Comparison of ENCODE assay signal across 29 cellular contexts in the genomic region with DNA sequence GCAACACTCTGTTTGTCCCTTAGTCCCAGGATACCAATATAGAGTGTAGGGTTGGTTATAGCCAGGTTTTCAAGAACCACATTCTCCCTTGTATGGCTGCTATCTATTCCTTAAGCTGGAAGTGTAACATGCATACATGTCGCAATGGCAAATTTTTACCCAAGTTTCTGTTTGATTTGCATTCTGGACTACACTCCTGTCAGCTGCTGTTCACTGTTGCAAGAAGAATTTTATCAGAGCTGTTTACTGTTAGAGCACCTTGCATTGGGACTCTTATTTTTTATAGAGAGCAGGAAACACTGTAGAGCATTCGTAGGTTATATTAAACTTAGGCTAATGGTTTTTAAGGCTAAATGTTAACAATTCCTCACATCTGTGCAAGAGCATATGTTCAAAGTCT.
"Had no signal": no experiment of that assay in that cellular context is flagged by ENCODE, and none has a peak within 500 bp of the region (broad histone marks: within the 10 kb centered on the region; RNA-seq: fewer than 3 reads in every experiment).

No MANE protein-coding gene starts in this region.

- H3K27me3 ChIP-seq: ascending aorta, breast epithelium, cardiac muscle cell, colonic mucosa, esophagus squamous epithelium, gastroesophageal sphincter, heart right ventricle had no signal

- DNase-seq: activated CD4-positive, alpha-beta memory T cell treated with anti-CD3 and anti-CD28 coated beads, Interleukin-2, amount 10 ng/mL, durations not matched to agents 7 days and 5 days; activated CD4-positive, alpha-beta T cell treated with anti-CD3 and anti-CD28 coated beads for 1 hour; activated CD4-positive, alpha-beta T cell treated with anti-CD3 and anti-CD28 coated beads for 4 hours; activated CD4-positive, alpha-beta T cell treated with anti-CD3 and anti-CD28 coated beads, Interleukin-2, amount 10 ng/mL, durations not matched to agents 7 days and 5 days; activated CD4-positive, alpha-beta T cell treated with anti-CD3 and anti-CD28 coated beads, Interleukin-2, amount 50 U/mL, for 4 hours; activated CD8-positive, alpha-beta memory T cell treated with anti-CD3 and anti-CD28 coated beads, Interleukin-2, amount 50 U/mL, for 48 hours; activated gamma-delta T cell; activated naive CD4-positive, alpha-beta T cell; activated naive CD4-positive, alpha-beta T cell treated with anti-CD3 and anti-CD28 coated beads, Interleukin-2, amount 10 ng/mL, durations not matched to agents 7 days and 5 days; activated naive CD8-positive, alpha-beta T cell treated with anti-CD3 and anti-CD28 coated beads, Interleukin-2, amount 10 ng/mL, durations not matched to agents 7 days and 5 days; activated T-cell treated with anti-CD3 and anti-CD28 coated beads for 4 hours; activated T-cell treated with anti-CD3 and anti-CD28 coated beads, Interleukin-2, amount 50 U/mL, for 24 hours; activated T-cell treated with anti-CD3 and anti-CD28 coated beads, Interleukin-2, amount 50 U/mL, for 72 hours; central memory CD4-positive, alpha-beta T cell; cerebellar nuclear complex; colonic mucosa; effector CD8-positive, alpha-beta T cell; esophagus squamous epithelium; foreskin melanocyte; heart right ventricle; T-helper 2 cell had no signal

- H3K4me3 ChIP-seq: ascending aorta, breast epithelium, cardiac muscle cell, colonic mucosa, esophagus squamous epithelium, gastroesophageal sphincter, heart right ventricle had no signal

- H3K9me3 ChIP-seq: ascending aorta, breast epithelium, colonic mucosa, esophagus squamous epithelium, gastroesophageal sphincter, heart right ventricle had no signal

- H3K27ac ChIP-seq: ascending aorta, breast epithelium, cardiac muscle cell, colonic mucosa, epithelial cell of prostate, esophagus squamous epithelium, gastroesophageal sphincter, heart right ventricle, VCaP had no signal

- H3K36me3 ChIP-seq: ascending aorta, breast epithelium, cardiac muscle cell, colonic mucosa, esophagus squamous epithelium, gastroesophageal sphincter, heart right ventricle had no signal

- ATAC-seq: activated naive CD4-positive, alpha-beta T cell treated with anti-CD3 and anti-CD28 coated beads, Interleukin-2, amount 50 U/mL, for 72 hours; activated T-cell treated with anti-CD3 and anti-CD28 coated beads, Interleukin-2, amount 50 U/mL, for 72 hours; gastroesophageal sphincter; heart right ventricle; WTC11 had no signal

- H3K4me1 ChIP-seq: ascending aorta, breast epithelium, colonic mucosa, esophagus squamous epithelium, gastroesophageal sphincter, heart right ventricle had no signal
